14 cellular contexts compared by ENCODE assay signal in the genomic region with DNA sequence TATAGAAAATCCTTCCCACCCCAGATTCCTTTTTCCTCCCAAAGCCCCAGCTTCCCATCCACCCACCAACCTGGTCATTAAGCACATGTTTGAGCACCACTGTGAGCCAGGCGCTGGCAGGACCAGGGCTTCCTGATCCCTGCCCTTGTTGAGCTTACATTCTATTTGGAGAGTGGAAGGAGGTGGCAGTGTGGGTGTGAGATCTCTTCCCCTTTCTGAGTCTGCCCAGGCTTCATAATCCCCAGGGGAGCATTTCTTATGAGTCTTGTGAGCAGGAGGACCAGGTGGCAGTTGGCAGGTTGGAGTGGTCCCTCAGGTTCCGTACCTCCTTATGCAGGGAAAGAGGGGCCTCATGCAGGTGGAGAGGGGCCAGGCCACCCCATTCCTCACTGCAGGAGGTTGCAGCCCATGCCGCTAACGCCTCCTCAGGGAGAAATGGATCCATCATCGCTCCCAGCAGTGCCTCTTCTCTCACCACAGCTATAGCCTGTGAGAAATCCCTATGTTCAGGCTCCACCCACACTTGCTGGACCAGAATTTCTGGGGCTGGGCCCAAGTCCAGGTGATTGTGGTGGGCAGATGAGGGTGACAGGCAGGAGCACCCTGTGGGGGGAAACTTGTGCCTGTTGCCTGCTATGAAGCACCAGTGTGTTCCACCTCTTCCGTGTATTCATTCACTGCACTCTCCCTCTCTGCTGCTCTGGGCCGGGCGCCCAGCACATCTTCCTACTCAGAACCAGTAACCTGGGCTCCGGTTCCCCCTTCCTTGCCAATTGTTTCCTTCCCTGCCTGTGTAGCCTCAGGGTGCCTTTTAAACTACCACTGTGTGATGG. TPM values are rescaled to one million over a fixed set of nuclear protein-coding genes. Genes with fewer than 3 reads are reported as not detected.
A peak's percentile ranks its signal among the peaks of the same experiment; 100 is the strongest.
DNase-seq lines count a peak whose midpoint lies in the region; ATAC-seq and TF ChIP-seq lines count a peak whose summit lies in the region.
"Had no signal": no experiment of that assay in that cellular context is flagged by ENCODE, and none has a peak within 500 bp of the region (broad histone marks: within the 10 kb centered on the region; RNA-seq: fewer than 3 reads in every experiment).

No MANE protein-coding gene starts in this region.

- 69 to 72% methylated on average over 9 of the region's 9 CpGs for WGBS in upper lobe of left lung, 2 donors

- TF ChIP-seq POLR2A in upper lobe of left lung (IDR thresholded peaks at IDR 0.05): no peak

- H3K4me1 ChIP-seq in upper lobe of left lung: peaks cover 29 to 60% (median 41%) of the 10 kb centered on the region in 4 donors
- H3K4me1 ChIP-seq: right lobe of liver had no signal

- peaks cover 48% of the 10 kb centered on the region for H3K4me1 Mint-ChIP-seq in activated T-helper 17 cell treated with anti-CD3 and anti-CD28 coated beads, Interleukin-2, amount 50 U/mL, for 72 hours
- H3K4me1 Mint-ChIP-seq in naive thymus-derived CD8-positive, alpha-beta T cell: peaks cover 42 to 85% (median 72%) of the 10 kb centered on the region in 4 donors

- H3K27me3 Mint-ChIP-seq in activated T-helper 17 cell treated with anti-CD3 and anti-CD28 coated beads, Interleukin-2, amount 50 U/mL, for 72 hours: no peaks in the 10 kb centered on the region
- H3K27me3 Mint-ChIP-seq in naive thymus-derived CD8-positive, alpha-beta T cell: no peaks in the 10 kb centered on the region

- H3K36me3 ChIP-seq in upper lobe of left lung: peaks cover 11 to 32% (median 27%) of the 10 kb centered on the region in 4 donors

- H3K36me3 Mint-ChIP-seq in activated T-helper 17 cell treated with anti-CD3 and anti-CD28 coated beads, Interleukin-2, amount 50 U/mL, for 72 hours (ENCODE audit: low read depth): peaks cover 63% of the 10 kb centered on the region
- peaks cover 13 to 49% (median 18%) of the 10 kb centered on the region in 3 donors for H3K36me3 Mint-ChIP-seq in naive thymus-derived CD8-positive, alpha-beta T cell

- no peak for ATAC-seq in activated T-helper 17 cell treated with anti-CD3 and anti-CD28 coated beads, Interleukin-2, amount 50 U/mL, for 72 hours (replicated peaks)
- ATAC-seq in naive thymus-derived CD8-positive, alpha-beta T cell: no peak
- ATAC-seq in upper lobe of left lung (ENCODE audit: low FRiP score in 2 of 2) (no peak), HG03439 (IDR thresholded peaks at IDR 0.05; ENCODE audit: unreplicated experiment) (no peak)
- ATAC-seq: activated CD4-positive, CD25-positive, alpha-beta regulatory T cell treated with anti-CD3 and anti-CD28 coated beads, Interleukin-2, amount 50 U/mL, for 24 hours had no signal

- no peaks in the 10 kb centered on the region for H3K9me3 ChIP-seq in upper lobe of left lung
- H3K9me3 ChIP-seq: right lobe of liver had no signal

- peak; percentile 27 for DNase-seq in GM12865 (ENCODE audit: low read depth)
- DNase-seq in naive thymus-derived CD8-positive, alpha-beta T cell: no peak
- DNase-seq in NCI-H524 treated with DMSO at 0.1 percent for 48 hours (lab: John Stamatoyannopoulos, UW): no peak
- no peak for DNase-seq in upper lobe of left lung
- no peak for DNase-seq in epidermal melanocyte (ENCODE audit: insufficient read length, low spot score)
- DNase-seq: activated effector memory CD4-positive, alpha-beta T cell treated with Interleukin-2 at 50 U/mL for 16 hours; midbrain; NCI-H1092; right lobe of liver had no signal

- no peak overlapping the region for H3K4me3 ChIP-seq in GM12865 (ENCODE audit: low read depth, low read length)
- no peak overlapping the region for H3K4me3 ChIP-seq in upper lobe of left lung
- H3K4me3 ChIP-seq: right lobe of liver had no signal

- no peak for TF ChIP-seq CTCF in C4-2B (conservative IDR thresholded peaks at IDR 0.05)
- TF ChIP-seq CTCF in GM12865 (IDR thresholded peaks at IDR 0.05; ENCODE audit: insufficient read depth, low read depth, low read length, missing control alignments): no peak
- no peak for TF ChIP-seq CTCF in upper lobe of left lung (IDR thresholded peaks at IDR 0.05)

- TF ChIP-seq EP300 in upper lobe of left lung (IDR thresholded peaks at IDR 0.05): no peak

- POLR2A ChIA-PET in naive thymus-derived CD8-positive, alpha-beta T cell (lab: Charles Lee): no interaction called here

- no peak overlapping the region for H3K4me3 Mint-ChIP-seq in activated T-helper 17 cell treated with anti-CD3 and anti-CD28 coated beads, Interleukin-2, amount 50 U/mL, for 72 hours
- peak overlapping the region in 4 of 10 donors; percentile 2 to 59 (median 32) for H3K4me3 Mint-ChIP-seq in naive thymus-derived CD8-positive, alpha-beta T cell

- H3K9me3 Mint-ChIP-seq in activated T-helper 17 cell treated with anti-CD3 and anti-CD28 coated beads, Interleukin-2, amount 50 U/mL, for 72 hours: no peaks in the 10 kb centered on the region
- peaks cover 0 to 2% (median 0%) of the 10 kb centered on the region in 9 donors for H3K9me3 Mint-ChIP-seq in naive thymus-derived CD8-positive, alpha-beta T cell

- no peaks in the 10 kb centered on the region for H3K27me3 ChIP-seq in upper lobe of left lung
- H3K27me3 ChIP-seq: right lobe of liver had no signal

- H3K27ac ChIP-seq in C4-2B (peak overlapping the region; percentile 22), upper lobe of left lung (peak overlapping the region in 2 of 4 donors; percentile 14 to 40)
- H3K27ac ChIP-seq: right lobe of liver had no signal

- peak overlapping the region; percentile 49 for H3K27ac Mint-ChIP-seq in activated T-helper 17 cell treated with anti-CD3 and anti-CD28 coated beads, Interleukin-2, amount 50 U/mL, for 72 hours
- peak overlapping the region in 9 of 10 donors; percentile 40 to 89 (median 82) for H3K27ac Mint-ChIP-seq in naive thymus-derived CD8-positive, alpha-beta T cell

RNA-seq across cellular contexts. Expression of gene UBE2L3, which starts 23.5 kb away (rescaled TPM):
- 10 to 100 TPM; 36.6 to 78.9 TPM for total RNA-seq in activated T-helper 17 cell treated with anti-CD3 and anti-CD28 coated beads, Interleukin-2, amount 50 U/mL, for 72 hours
- total RNA-seq in naive thymus-derived CD8-positive, alpha-beta T cell: 10 to 100 TPM; 33.3 to 34.5 TPM
- polyA plus RNA-seq in naive thymus-derived CD8-positive, alpha-beta T cell: 10 to 100 TPM; 88.4 to 97.6 (median 96.8) TPM
- 10 to 100 TPM; 24.1 to 45.8 (median 39.2) TPM for total RNA-seq in upper lobe of left lung

RNA-seq across cellular contexts. Expression of gene YDJC, which starts 38.8 kb away (rescaled TPM):
- total RNA-seq in activated T-helper 17 cell treated with anti-CD3 and anti-CD28 coated beads, Interleukin-2, amount 50 U/mL, for 72 hours: 10 to 100 TPM; 28.9 to 56.6 TPM
- total RNA-seq in naive thymus-derived CD8-positive, alpha-beta T cell: 10 to 100 TPM; 48.8 to 54.0 TPM
- polyA plus RNA-seq in naive thymus-derived CD8-positive, alpha-beta T cell: 10 to 100 TPM; 38.0 to 68.9 (median 53.6) TPM
- total RNA-seq in upper lobe of left lung: 10 to 100 TPM; 22.2 to 47.4 (median 28.3) TPM

RNA-seq across cellular contexts. Expression of gene RIMBP3C, which starts 39.8 kb away (rescaled TPM):
- under 1 TPM; 0.06 to 0.19 TPM for total RNA-seq in activated T-helper 17 cell treated with anti-CD3 and anti-CD28 coated beads, Interleukin-2, amount 50 U/mL, for 72 hours
- 1 to 10 TPM; 3.2 to 3.5 TPM for total RNA-seq in naive thymus-derived CD8-positive, alpha-beta T cell
- under 1 TPM in 2 of 3 donors, not detected in 1; 0.39 to 0.55 TPM for polyA plus RNA-seq in naive thymus-derived CD8-positive, alpha-beta T cell
- total RNA-seq in upper lobe of left lung: 1 to 10 TPM in 1 of 6 donors, under 1 TPM in 4, not detected in 1; 0.10 to 1.0 (median 0.57) TPM

RNA-seq across cellular contexts. Expression of gene CCDC116, which starts 41.5 kb away (rescaled TPM):
- total RNA-seq in activated T-helper 17 cell treated with anti-CD3 and anti-CD28 coated beads, Interleukin-2, amount 50 U/mL, for 72 hours: under 1 TPM; 0.29 to 0.37 TPM
- under 1 TPM; 0.34 to 0.93 TPM for total RNA-seq in naive thymus-derived CD8-positive, alpha-beta T cell
- polyA plus RNA-seq in naive thymus-derived CD8-positive, alpha-beta T cell: not detected
- 1 to 10 TPM in 2 of 6 donors, under 1 TPM in 2, not detected in 2; 0.26 to 4.2 (median 0.97) TPM for total RNA-seq in upper lobe of left lung
- total RNA-seq: right lobe of liver, SK-MEL-5 had no signal

RNA-seq across cellular contexts. Expression of gene SDF2L1, which starts 51.1 kb away (rescaled TPM):
- total RNA-seq in activated T-helper 17 cell treated with anti-CD3 and anti-CD28 coated beads, Interleukin-2, amount 50 U/mL, for 72 hours: 10 to 100 TPM; 15.3 to 48.5 TPM
- total RNA-seq in naive thymus-derived CD8-positive, alpha-beta T cell: 10 to 100 TPM; 23.2 to 27.8 TPM
- polyA plus RNA-seq in naive thymus-derived CD8-positive, alpha-beta T cell: 10 to 100 TPM; 63.1 to 68.9 (median 63.4) TPM
- 10 to 100 TPM in 5 of 6 donors, 1 to 10 TPM in 1; 3.1 to 73.1 (median 38.9) TPM for total RNA-seq in upper lobe of left lung
